37 cellular contexts compared by ENCODE assay signal in the genomic region with DNA sequence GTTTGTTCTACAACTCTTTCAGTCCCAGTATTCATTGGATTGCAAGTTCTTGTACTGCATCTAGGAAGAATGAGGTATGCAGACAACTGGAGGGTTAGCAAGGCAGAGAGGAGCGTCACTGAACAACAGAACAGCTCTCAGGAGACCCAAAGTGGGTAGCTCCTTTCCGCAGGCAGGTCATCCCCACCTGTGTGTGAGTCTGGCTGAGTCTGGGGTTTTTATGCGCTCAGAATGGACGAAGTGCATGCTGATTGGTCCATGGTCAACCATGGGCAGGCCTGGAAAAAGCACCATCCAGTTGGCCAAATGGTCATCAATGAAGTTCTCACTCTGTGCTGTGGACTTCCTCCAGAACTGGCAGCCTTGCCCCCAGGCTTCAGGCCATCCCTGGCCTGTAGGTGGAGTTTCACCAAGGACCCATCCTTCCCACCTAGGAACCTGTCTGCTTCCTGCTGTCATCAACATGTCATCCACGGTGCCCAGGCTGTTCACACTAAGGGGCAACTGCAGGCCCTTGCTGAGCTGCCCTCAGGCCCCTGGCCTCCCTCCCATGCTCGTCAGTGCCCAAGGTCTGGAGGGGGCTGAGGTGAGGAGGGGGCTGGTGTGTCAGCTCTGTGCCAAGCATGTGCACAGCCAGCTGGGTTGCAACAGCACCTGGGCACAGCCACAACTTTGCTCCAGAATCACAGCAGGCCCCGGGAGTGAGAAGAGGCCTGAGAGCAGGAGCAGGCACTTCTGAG. TPM values are rescaled to one million over a fixed set of nuclear protein-coding genes. Genes with fewer than 3 reads are reported as not detected.
"Had no signal": no experiment of that assay in that cellular context is flagged by ENCODE, and none has a peak within 500 bp of the region (broad histone marks: within the 10 kb centered on the region; RNA-seq: fewer than 3 reads in every experiment).

No MANE protein-coding gene starts in this region.

- ATAC-seq: activated CD4-positive, alpha-beta T cell treated with anti-CD3 and anti-CD28 coated beads for 36 hours; activated CD4-positive, CD25-positive, alpha-beta regulatory T cell treated with anti-CD3 and anti-CD28 coated beads, Interleukin-2, amount 50 U/mL, for 24 hours; activated CD8-positive, alpha-beta T cell treated with anti-CD3 and anti-CD28 coated beads, Interleukin-2, amount 10 ng/mL, durations not matched to agents 7 days and 5 days; activated T-helper 17 cell treated with anti-CD3 and anti-CD28 coated beads, Interleukin-2, amount 50 U/mL, for 72 hours; PC-3 had no signal

- H3K36me3 Mint-ChIP-seq: activated naive CD8-positive, alpha-beta T cell treated with anti-CD3 and anti-CD28 coated beads for 36 hours had no signal

- H3K9ac ChIP-seq: SK-N-SH had no signal

- H3K9me3 Mint-ChIP-seq: activated CD4-positive, alpha-beta T cell treated with anti-CD3 and anti-CD28 coated beads, Interleukin-2, amount 10 ng/mL, durations not matched to agents 7 days and 5 days; activated naive CD8-positive, alpha-beta T cell treated with anti-CD3 and anti-CD28 coated beads for 36 hours; activated T-helper 17 cell treated with anti-CD3 and anti-CD28 coated beads, Interleukin-2, amount 50 U/mL, for 72 hours; T-helper 1 cell treated with Interleukin-12 subunit alpha and Interleukin-12 subunit beta and Interleukin-4 antibody, amounts not matched to agents 30 μg/mL and 1 μg/mL, for 36 hours; T-helper 2 cell treated with Interferon-gamma antibody and Interleukin-4, amounts not matched to agents 5 μg/mL and 100 μg/mL, for 36 hours had no signal

- H3K27ac ChIP-seq: brain microvascular endothelial cell, cardiac muscle cell, Peyer's patch, SJSA1 had no signal

- DNase-seq: activated CD4-positive, alpha-beta T cell treated with anti-CD3 and anti-CD28 coated beads for 36 hours; activated CD4-positive, alpha-beta T cell treated with anti-CD3 and anti-CD28 coated beads, Interleukin-2, amount 10 ng/mL, durations not matched to agents 7 days and 5 days; activated CD4-positive, alpha-beta T cell treated with anti-CD3 and anti-CD28 coated beads, Interleukin-2, amount 50 U/mL, for 48 hours; activated CD8-positive, alpha-beta memory T cell treated with anti-CD3 and anti-CD28 coated beads, Interleukin-2, amount 50 U/mL, for 48 hours; activated CD8-positive, alpha-beta T cell treated with anti-CD3 and anti-CD28 coated beads, Interleukin-2, amount 10 ng/mL, durations not matched to agents 7 days and 5 days; activated effector memory CD4-positive, alpha-beta T cell treated with anti-CD3 and anti-CD28 coated beads, Interleukin-2, amount 50 U/mL, for 16 hours; activated naive CD4-positive, alpha-beta T cell; activated naive CD4-positive, alpha-beta T cell treated with anti-CD3 and anti-CD28 coated beads, Interleukin-2, amount 50 U/mL, for 16 hours; activated naive CD8-positive, alpha-beta T cell treated with anti-CD3 and anti-CD28 coated beads for 36 hours; activated T-cell treated with anti-CD3 and anti-CD28 coated beads, Interleukin-2, amount 50 U/mL, for 48 hours; amniotic stem cell; aorta; brain microvascular endothelial cell; cerebellar nuclear complex; MM.1S; MV-4-11; NCI-H1092; NCI-H1436 treated with DMSO at 0.1 percent for 48 hours; NCI-H1694 treated with DMSO at 0.1 percent for 48 hours; NCI-H2029 treated with DMSO at 0.1 percent for 48 hours; NCI-H2107; NCI-H510A; NCI-H526; NCI-H748 treated with DMSO at 0.1 percent for 48 hours; NK-92 treated with Interleukin-12 subunit alpha and Interleukin-12 subunit beta, amount 100 ng/mL, for 24 hours; PC-3; RPMI8226; SHP77 treated with DMSO at 0.1 percent for 48 hours; SK-N-SH had no signal

- H3K4me3 Mint-ChIP-seq: activated CD4-positive, alpha-beta T cell treated with anti-CD3 and anti-CD28 coated beads for 36 hours; activated CD4-positive, alpha-beta T cell treated with anti-CD3 and anti-CD28 coated beads, Interleukin-2, amount 10 ng/mL, durations not matched to agents 7 days and 5 days; activated CD8-positive, alpha-beta T cell treated with anti-CD3 and anti-CD28 coated beads, Interleukin-2, amount 10 ng/mL, durations not matched to agents 7 days and 5 days; activated naive CD8-positive, alpha-beta T cell treated with anti-CD3 and anti-CD28 coated beads for 36 hours; activated T-helper 17 cell treated with anti-CD3 and anti-CD28 coated beads, Interleukin-2, amount 50 U/mL, for 72 hours; T-helper 1 cell treated with Interleukin-12 subunit alpha and Interleukin-12 subunit beta and Interleukin-4 antibody, amounts not matched to agents 30 μg/mL and 1 μg/mL, for 36 hours; T-helper 2 cell treated with Interferon-gamma antibody and Interleukin-4, amounts not matched to agents 5 μg/mL and 100 μg/mL, for 36 hours had no signal

- H3K4me3 ChIP-seq: cardiac muscle cell, Peyer's patch, SJSA1 had no signal

- H3K4me1 ChIP-seq: SJSA1 had no signal

- H3K27me3 ChIP-seq: brain microvascular endothelial cell, cardiac muscle cell, Peyer's patch had no signal

- H3K4me1 Mint-ChIP-seq: activated CD4-positive, alpha-beta T cell treated with anti-CD3 and anti-CD28 coated beads for 36 hours; activated CD4-positive, alpha-beta T cell treated with anti-CD3 and anti-CD28 coated beads, Interleukin-2, amount 10 ng/mL, durations not matched to agents 7 days and 5 days; activated naive CD8-positive, alpha-beta T cell treated with anti-CD3 and anti-CD28 coated beads for 36 hours; activated T-helper 17 cell treated with anti-CD3 and anti-CD28 coated beads, Interleukin-2, amount 50 U/mL, for 72 hours had no signal

- H3K9me3 ChIP-seq: Peyer's patch, SJSA1, SK-N-SH had no signal

- H3K36me3 ChIP-seq: brain microvascular endothelial cell, cardiac muscle cell, Peyer's patch, SJSA1 had no signal

- FAIRE-seq: TTC549 had no signal

- H3K4me2 ChIP-seq: SK-N-SH had no signal

- H3K27ac Mint-ChIP-seq: activated CD4-positive, alpha-beta T cell treated with anti-CD3 and anti-CD28 coated beads for 36 hours; activated CD4-positive, alpha-beta T cell treated with anti-CD3 and anti-CD28 coated beads, Interleukin-2, amount 10 ng/mL, durations not matched to agents 7 days and 5 days; activated CD8-positive, alpha-beta T cell treated with anti-CD3 and anti-CD28 coated beads, Interleukin-2, amount 10 ng/mL, durations not matched to agents 7 days and 5 days; activated naive CD8-positive, alpha-beta T cell treated with anti-CD3 and anti-CD28 coated beads for 36 hours; activated T-helper 17 cell treated with anti-CD3 and anti-CD28 coated beads, Interleukin-2, amount 50 U/mL, for 72 hours; T-helper 1 cell treated with Interleukin-12 subunit alpha and Interleukin-12 subunit beta and Interleukin-4 antibody, amounts not matched to agents 30 μg/mL and 1 μg/mL, for 36 hours; T-helper 2 cell treated with Interferon-gamma antibody and Interleukin-4, amounts not matched to agents 5 μg/mL and 100 μg/mL, for 36 hours had no signal

RNA-seq across cellular contexts. Expression of gene TFCP2L1, which starts 11.1 kb away (rescaled TPM):
- total RNA-seq: cardiac muscle cell, SJSA1 had no signal
- polyA plus RNA-seq: SK-N-SH had no signal
